1 cellular context compared by ENCODE assay signal in genomic region chr12:6423267-6424007, GRCh38.
TF ChIP-seq lines count a peak whose summit lies in the region.

No MANE protein-coding gene starts in this region.

TF ChIP-seq in WTC11, 78 proteins besides CTCF, POLR2A, EP300 and RAD21 (continued from another document):
- TF ChIP-seq STAT6 (CRISPR knock-in tag; conservative IDR thresholded peaks at IDR 0.05; ENCODE audit: low read depth) (no peak), CBFB (CRISPR knock-in tag; IDR thresholded peaks at IDR 0.05; ENCODE audit: low read depth) (no peak), NR2C2 (CRISPR knock-in tag; IDR thresholded peaks at IDR 0.05) (no peak), CREM (CRISPR knock-in tag; IDR thresholded peaks at IDR 0.05) (no peak), TEAD1 (CRISPR knock-in tag; IDR thresholded peaks at IDR 0.05) (peak; percentile 37; the same call in 1 of the 2 replicates), HMGA2 (CRISPR knock-in tag; IDR thresholded peaks at IDR 0.05) (no peak), USF1 (CRISPR knock-in tag; IDR thresholded peaks at IDR 0.05) (peak; percentile 85), SOX15 (CRISPR knock-in tag; IDR thresholded peaks at IDR 0.05) (no peak), ESRRA (CRISPR knock-in tag; IDR thresholded peaks at IDR 0.05; ENCODE audit: borderline replicate concordance) (no peak), ZNF317 (CRISPR knock-in tag; IDR thresholded peaks at IDR 0.05; ENCODE audit: borderline replicate concordance, low read depth) (no peak), MAX (CRISPR knock-in tag; IDR thresholded peaks at IDR 0.05) (peak; percentile 97)
